Comparison of ENCODE assay signal across 31 cellular contexts in genomic region chr3:12799525-12800440, GRCh38. TPM values are rescaled to one million over a fixed set of nuclear protein-coding genes. Genes with fewer than 3 reads are reported as not detected.
DNase-seq lines count a peak whose midpoint lies in the region; ATAC-seq, FAIRE-seq and TF ChIP-seq lines count a peak whose summit lies in the region.
"Had no signal": no experiment of that assay in that cellular context is flagged by ENCODE, and none has a peak within 500 bp of the region (broad histone marks: within the 10 kb centered on the region; RNA-seq: fewer than 3 reads in every experiment).

No MANE protein-coding gene starts in this region.

- CTCF ChIA-PET in activated CD8-positive, alpha-beta T cell treated with anti-CD3 and anti-CD28 coated beads for 36 hours (lab: Charles Lee) = interaction anchor here (0.9 to 4.6 kb wide), 4 partner anchors 10 to 42 kb away, joined by 3 to 38 read pairs (median 6); partner anchors contain the start of gene RPL32
- CTCF ChIA-PET in activated CD8-positive, alpha-beta T cell treated with anti-CD3 and anti-CD28 coated beads, Interleukin-2, amount 10 ng/mL, durations not matched to agents 7 days and 5 days (lab: Charles Lee) = interaction anchor here (3.8 kb wide), 1 partner anchor 10 kb away, joined by 26 read pairs; no protein-coding TSS in a partner anchor
- CTCF ChIA-PET in CD8-positive, alpha-beta T cell (lab: Charles Lee) = interaction anchor here (0.6 to 1.3 kb wide), 2 partner anchors 11 to 390 kb away, joined by 3 to 5 read pairs; no protein-coding TSS in a partner anchor

- H3K4me1 Mint-ChIP-seq in activated CD8-positive, alpha-beta T cell treated with anti-CD3 and anti-CD28 coated beads for 36 hours (ENCODE audit: low read depth) = peaks cover 3% of the 10 kb centered on the region
- peaks cover 6% of the 10 kb centered on the region for H3K4me1 Mint-ChIP-seq in activated CD8-positive, alpha-beta T cell treated with anti-CD3 and anti-CD28 coated beads, Interleukin-2, amount 10 ng/mL, durations not matched to agents 7 days and 5 days (ENCODE audit: low read depth)
- H3K4me1 Mint-ChIP-seq in stimulated activated naive B cell treated with anti-CD40 and anti-IgM and Interleukin-4, amounts not matched to agents 10 μg/mL and 1 μg/mL and 100 μg/mL, for 72 hours = peaks cover 15 to 31% of the 10 kb centered on the region in 2 donors
- H3K4me1 Mint-ChIP-seq in CD8-positive, alpha-beta T cell (ENCODE audit: low read depth) = peaks cover 16% of the 10 kb centered on the region

- POLR2A ChIA-PET in activated CD8-positive, alpha-beta T cell treated with anti-CD3 and anti-CD28 coated beads for 36 hours (lab: Charles Lee) = no interaction called here
- POLR2A ChIA-PET in activated CD8-positive, alpha-beta T cell treated with anti-CD3 and anti-CD28 coated beads, Interleukin-2, amount 10 ng/mL, durations not matched to agents 7 days and 5 days (lab: Charles Lee) = no interaction called here
- POLR2A ChIA-PET in CD8-positive, alpha-beta T cell (lab: Charles Lee) = interaction anchor here (1.1 kb wide), 1 partner anchor 10 kb away, joined by 4 read pairs; no protein-coding TSS in a partner anchor

- no peak for DNase-seq in activated CD8-positive, alpha-beta T cell treated with anti-CD3 and anti-CD28 coated beads for 36 hours
- no peak for DNase-seq in activated CD8-positive, alpha-beta T cell treated with anti-CD3 and anti-CD28 coated beads, Interleukin-2, amount 10 ng/mL, durations not matched to agents 7 days and 5 days
- no peak for DNase-seq in cardiac fibroblast (ENCODE audit: low read depth in 2 of 2)
- DNase-seq in mesenteric fat pad (ENCODE audit: low spot score) = peak; percentile 57
- no peak for DNase-seq in stimulated activated naive B cell treated with anti-CD40 and anti-IgM and Interleukin-4, amounts not matched to agents 10 μg/mL and 1 μg/mL and 100 μg/mL, for 72 hours
- no peak for DNase-seq in frontal cortex (ENCODE audit: low spot score in 2 of 2)
- DNase-seq in BE2C = no peak
- no peak for DNase-seq in CD8-positive, alpha-beta T cell
- DNase-seq: 8988T; activated CD4-positive, alpha-beta T cell treated with anti-CD3 and anti-CD28 coated beads for 4 hours; activated naive CD4-positive, alpha-beta T cell treated with anti-CD3 and anti-CD28 coated beads, Interleukin-2, amount 50 U/mL, for 16 hours; AML-193; anterior cingulate cortex; DMS79; effector memory CD8-positive, alpha-beta T cell; mammary epithelial cell; NCI-H1105; NCI-H2081 treated with DMSO at 0.1 percent for 48 hours; NCI-H446; PC-9; SJCRH30; stimulated activated naive CD4-positive, alpha-beta T cell treated with Interleukin-2 at 50 U/mL for 16 hours had no signal

- no peaks in the 10 kb centered on the region for H3K36me3 Mint-ChIP-seq in activated CD8-positive, alpha-beta T cell treated with anti-CD3 and anti-CD28 coated beads for 36 hours (ENCODE audit: low read depth)
- H3K36me3 Mint-ChIP-seq in activated CD8-positive, alpha-beta T cell treated with anti-CD3 and anti-CD28 coated beads, Interleukin-2, amount 10 ng/mL, durations not matched to agents 7 days and 5 days (ENCODE audit: low read depth) = no peaks in the 10 kb centered on the region
- peaks cover 0 to 3% of the 10 kb centered on the region in 2 donors for H3K36me3 Mint-ChIP-seq in stimulated activated naive B cell treated with anti-CD40 and anti-IgM and Interleukin-4, amounts not matched to agents 10 μg/mL and 1 μg/mL and 100 μg/mL, for 72 hours
- peaks cover 2% of the 10 kb centered on the region for H3K36me3 Mint-ChIP-seq in CD8-positive, alpha-beta T cell

- H3K27me3 ChIP-seq in BE2C = no peaks in the 10 kb centered on the region
- no peaks in the 10 kb centered on the region for H3K27me3 ChIP-seq in CD8-positive, alpha-beta T cell (ENCODE audit: insufficient read depth, low read length)
- H3K27me3 ChIP-seq: gastroesophageal sphincter, ovary, SJCRH30, tibial nerve had no signal

- H3K27ac ChIP-seq in CD8-positive, alpha-beta T cell (ENCODE audit: low read depth, low read length) = no peak overlapping the region
- H3K27ac ChIP-seq: ovary, PC-9, SJCRH30 had no signal

- intact Hi-C loops in activated CD8-positive, alpha-beta T cell treated with anti-CD3 and anti-CD28 coated beads for 36 hours (cut with micrococcal nuclease) = no loop called here
- intact Hi-C loops in CD8-positive, alpha-beta T cell (cut with DNase I, micrococcal nuclease) = no loop called here

- no peak overlapping the region for H3K27ac Mint-ChIP-seq in activated CD8-positive, alpha-beta T cell treated with anti-CD3 and anti-CD28 coated beads for 36 hours
- no peak overlapping the region for H3K27ac Mint-ChIP-seq in activated CD8-positive, alpha-beta T cell treated with anti-CD3 and anti-CD28 coated beads, Interleukin-2, amount 10 ng/mL, durations not matched to agents 7 days and 5 days
- H3K27ac Mint-ChIP-seq in stimulated activated naive B cell treated with anti-CD40 and anti-IgM and Interleukin-4, amounts not matched to agents 10 μg/mL and 1 μg/mL and 100 μg/mL, for 72 hours = no peak overlapping the region
- H3K27ac Mint-ChIP-seq in CD8-positive, alpha-beta T cell = no peak overlapping the region
- H3K27ac Mint-ChIP-seq: activated T-helper 1 cell treated with anti-CD3 and anti-CD28 coated beads, Interleukin-12 subunit alpha, Interleukin-12 subunit beta, Interleukin-2, Interleukin-4 antibody, amounts not matched to agents 30 ng/mL and 10 ng/mL and 1 ng/mL, durations not matched to agents 14 hours and 24 hours and 36 hours; effector memory CD8-positive, alpha-beta T cell; T-helper 1 cell treated with Interleukin-12 subunit alpha and Interleukin-12 subunit beta and Interleukin-4 antibody, amounts not matched to agents 30 μg/mL and 1 μg/mL, for 36 hours had no signal

- no peak overlapping the region for H3K4me3 ChIP-seq in cardiac fibroblast (replicated peaks in 1 of 2; ENCODE audit: low read depth in 2 of 2, low read length in 2 of 2)
- no peak overlapping the region for H3K4me3 ChIP-seq in BE2C (ENCODE audit: low read depth, low read length)
- H3K4me3 ChIP-seq in CD8-positive, alpha-beta T cell (ENCODE audit: low read depth, low read length) = no peak overlapping the region
- H3K4me3 ChIP-seq: gastroesophageal sphincter, ovary, PC-9, SJCRH30, skin epidermis, tibial nerve had no signal

- no peaks in the 10 kb centered on the region for H3K4me1 ChIP-seq in BE2C
- H3K4me1 ChIP-seq in CD8-positive, alpha-beta T cell (ENCODE audit: insufficient read depth, low read length) = peaks cover 6% of the 10 kb centered on the region
- H3K4me1 ChIP-seq: SJCRH30 had no signal

- H3K9me3 ChIP-seq in BE2C = no peaks in the 10 kb centered on the region
- H3K9me3 ChIP-seq in CD8-positive, alpha-beta T cell (ENCODE audit: low read length) = no peaks in the 10 kb centered on the region
- H3K9me3 ChIP-seq: gastroesophageal sphincter, ovary, SJCRH30, tibial nerve had no signal

- ATAC-seq in activated CD8-positive, alpha-beta T cell treated with anti-CD3 and anti-CD28 coated beads for 36 hours = peak; percentile 36
- ATAC-seq in activated CD8-positive, alpha-beta T cell treated with anti-CD3 and anti-CD28 coated beads, Interleukin-2, amount 10 ng/mL, durations not matched to agents 7 days and 5 days = no peak
- peak; percentile 42 to 47 for ATAC-seq in stimulated activated naive B cell treated with anti-CD40 and anti-IgM and Interleukin-4, amounts not matched to agents 10 μg/mL and 1 μg/mL and 100 μg/mL, for 72 hours (replicated peaks)
- no peak for ATAC-seq in CD8-positive, alpha-beta T cell
- ATAC-seq: effector memory CD8-positive, alpha-beta T cell; esophagus mucosa; gastroesophageal sphincter had no signal

- TF ChIP-seq CTCF in activated CD8-positive, alpha-beta T cell treated with anti-CD3 and anti-CD28 coated beads for 36 hours (IDR thresholded peaks at IDR 0.05) = no peak
- TF ChIP-seq CTCF in cardiac fibroblast (IDR thresholded peaks at IDR 0.05; ENCODE audit: low read depth, low read length) (peak; percentile 5), BE2C (IDR thresholded peaks at IDR 0.05; ENCODE audit: low read depth, low read length) (no peak)
- no peak for TF ChIP-seq CTCF in CD8-positive, alpha-beta T cell (IDR thresholded peaks at IDR 0.05)

- H3K36me3 ChIP-seq in BE2C = no peaks in the 10 kb centered on the region
- H3K36me3 ChIP-seq in CD8-positive, alpha-beta T cell (ENCODE audit: insufficient read depth, low read length) = no peaks in the 10 kb centered on the region
- H3K36me3 ChIP-seq: ovary, SJCRH30 had no signal

- peaks cover 3% of the 10 kb centered on the region for H3K27me3 Mint-ChIP-seq in activated CD8-positive, alpha-beta T cell treated with anti-CD3 and anti-CD28 coated beads for 36 hours
- H3K27me3 Mint-ChIP-seq in activated CD8-positive, alpha-beta T cell treated with anti-CD3 and anti-CD28 coated beads, Interleukin-2, amount 10 ng/mL, durations not matched to agents 7 days and 5 days (ENCODE audit: low read depth) = peaks cover 17% of the 10 kb centered on the region
- H3K27me3 Mint-ChIP-seq in stimulated activated naive B cell treated with anti-CD40 and anti-IgM and Interleukin-4, amounts not matched to agents 10 μg/mL and 1 μg/mL and 100 μg/mL, for 72 hours = peaks cover 11 to 19% of the 10 kb centered on the region in 2 donors
- peaks cover 3% of the 10 kb centered on the region for H3K27me3 Mint-ChIP-seq in CD8-positive, alpha-beta T cell (ENCODE audit: low read depth)

- no peak for FAIRE-seq in frontal cortex (lab: Jason Lieb, UNC)
- FAIRE-seq: keratinocyte had no signal

- H3K9me3 Mint-ChIP-seq in activated CD8-positive, alpha-beta T cell treated with anti-CD3 and anti-CD28 coated beads for 36 hours = no peaks in the 10 kb centered on the region
- H3K9me3 Mint-ChIP-seq in activated CD8-positive, alpha-beta T cell treated with anti-CD3 and anti-CD28 coated beads, Interleukin-2, amount 10 ng/mL, durations not matched to agents 7 days and 5 days (ENCODE audit: insufficient read depth) = no peaks in the 10 kb centered on the region
- H3K9me3 Mint-ChIP-seq in stimulated activated naive B cell treated with anti-CD40 and anti-IgM and Interleukin-4, amounts not matched to agents 10 μg/mL and 1 μg/mL and 100 μg/mL, for 72 hours = no peaks in the 10 kb centered on the region
- no peaks in the 10 kb centered on the region for H3K9me3 Mint-ChIP-seq in CD8-positive, alpha-beta T cell
- H3K9me3 Mint-ChIP-seq: activated T-helper 1 cell treated with anti-CD3 and anti-CD28 coated beads, Interleukin-12 subunit alpha, Interleukin-12 subunit beta, Interleukin-2, Interleukin-4 antibody, amounts not matched to agents 30 ng/mL and 10 ng/mL and 1 ng/mL, durations not matched to agents 14 hours and 24 hours and 36 hours; effector memory CD8-positive, alpha-beta T cell; T-helper 1 cell treated with Interleukin-12 subunit alpha and Interleukin-12 subunit beta and Interleukin-4 antibody, amounts not matched to agents 30 μg/mL and 1 μg/mL, for 36 hours had no signal

- no peak overlapping the region for H3K4me3 Mint-ChIP-seq in activated CD8-positive, alpha-beta T cell treated with anti-CD3 and anti-CD28 coated beads for 36 hours
- H3K4me3 Mint-ChIP-seq in activated CD8-positive, alpha-beta T cell treated with anti-CD3 and anti-CD28 coated beads, Interleukin-2, amount 10 ng/mL, durations not matched to agents 7 days and 5 days = no peak overlapping the region
- no peak overlapping the region for H3K4me3 Mint-ChIP-seq in stimulated activated naive B cell treated with anti-CD40 and anti-IgM and Interleukin-4, amounts not matched to agents 10 μg/mL and 1 μg/mL and 100 μg/mL, for 72 hours
- no peak overlapping the region for H3K4me3 Mint-ChIP-seq in CD8-positive, alpha-beta T cell
- H3K4me3 Mint-ChIP-seq: activated T-helper 1 cell treated with anti-CD3 and anti-CD28 coated beads, Interleukin-12 subunit alpha, Interleukin-12 subunit beta, Interleukin-2, Interleukin-4 antibody, amounts not matched to agents 30 ng/mL and 10 ng/mL and 1 ng/mL, durations not matched to agents 14 hours and 24 hours and 36 hours; effector memory CD8-positive, alpha-beta T cell; T-helper 1 cell treated with Interleukin-12 subunit alpha and Interleukin-12 subunit beta and Interleukin-4 antibody, amounts not matched to agents 30 μg/mL and 1 μg/mL, for 36 hours had no signal

RNA-seq across cellular contexts. Expression of gene CAND2, which starts 3.3 kb away (rescaled TPM):
- 1 to 10 TPM; 1.5 to 1.9 TPM for total RNA-seq in activated CD8-positive, alpha-beta T cell treated with anti-CD3 and anti-CD28 coated beads for 36 hours
- total RNA-seq in activated CD8-positive, alpha-beta T cell treated with anti-CD3 and anti-CD28 coated beads, Interleukin-2, amount 10 ng/mL, durations not matched to agents 7 days and 5 days = under 1 TPM; 0.31 to 0.53 TPM
- 1.7 TPM for total RNA-seq in mesenteric fat pad
- 11.4 TPM for total RNA-seq in frontal cortex
- polyA plus RNA-seq in BE2C (2012; ENCODE audit: insufficient read depth, insufficient read length, low read depth) = 1.6 TPM
- 1 to 10 TPM in 1 of 2 experiments, under 1 TPM in 1; 0.92 to 1.1 TPM for total RNA-seq in CD8-positive, alpha-beta T cell

RNA-seq across cellular contexts. Expression of gene TMEM40, which starts 40.7 kb away (rescaled TPM):
- not detected for total RNA-seq in activated CD8-positive, alpha-beta T cell treated with anti-CD3 and anti-CD28 coated beads for 36 hours
- not detected for total RNA-seq in activated CD8-positive, alpha-beta T cell treated with anti-CD3 and anti-CD28 coated beads, Interleukin-2, amount 10 ng/mL, durations not matched to agents 7 days and 5 days
- total RNA-seq in mesenteric fat pad (not detected), frontal cortex (not detected)
- polyA plus RNA-seq in BE2C (2012; ENCODE audit: insufficient read depth, insufficient read length, low read depth) = not detected
- total RNA-seq in CD8-positive, alpha-beta T cell = not detected
- total RNA-seq: activated T-helper 1 cell treated with anti-CD3 and anti-CD28 coated beads, Interleukin-12 subunit alpha, Interleukin-12 subunit beta, Interleukin-2, Interleukin-4 antibody, amounts not matched to agents 30 ng/mL and 10 ng/mL and 1 ng/mL, durations not matched to agents 14 hours and 24 hours and 36 hours; cerebellum; tibial nerve had no signal

RNA-seq across cellular contexts. Expression of gene RPL32, which starts 41.6 kb away (rescaled TPM):
- 1,000 to 10,000 TPM; 2,861 to 2,981 TPM for total RNA-seq in activated CD8-positive, alpha-beta T cell treated with anti-CD3 and anti-CD28 coated beads for 36 hours
- 1,000 to 10,000 TPM; 1,764 to 1,890 TPM for total RNA-seq in activated CD8-positive, alpha-beta T cell treated with anti-CD3 and anti-CD28 coated beads, Interleukin-2, amount 10 ng/mL, durations not matched to agents 7 days and 5 days
- total RNA-seq in mesenteric fat pad = 1,520 TPM
- total RNA-seq in frontal cortex = 967 TPM
- polyA plus RNA-seq in BE2C (2012; ENCODE audit: insufficient read depth, insufficient read length, low read depth) = 1,285 TPM
- 1,000 to 10,000 TPM; 4,188 to 4,224 TPM for total RNA-seq in CD8-positive, alpha-beta T cell

Comparison
In these comparisons a context has a peak if more than half of its experiments do, and no peak if none do; other contexts are left out.
1. ATAC-seq: peak in activated CD8-positive, alpha-beta T cell treated with anti-CD3 and anti-CD28 coated beads for 36 hours (single experiment) and stimulated activated naive B cell treated with anti-CD40 and anti-IgM and Interleukin-4, amounts not matched to agents 10 μg/mL and 1 μg/mL and 100 μg/mL, for 72 hours (2 of 2); none in activated CD8-positive, alpha-beta T cell treated with anti-CD3 and anti-CD28 coated beads, Interleukin-2, amount 10 ng/mL, durations not matched to agents 7 days and 5 days (single experiment) and CD8-positive, alpha-beta T cell (single experiment).